In genomic region chr9:129109504-129109903, GRCh38 we compare ENCODE assay signal across 8 cellular contexts. TPM values are rescaled to one million over a fixed set of nuclear protein-coding genes. Genes with fewer than 3 reads are reported as not detected.
DNase-seq lines count a peak whose midpoint lies in the region; TF ChIP-seq lines count a peak whose summit lies in the region.

No MANE protein-coding gene starts in this region.

- no peak for TF ChIP-seq CTCF in C4-2B (conservative IDR thresholded peaks at IDR 0.05)
- TF ChIP-seq CTCF in ascending aorta (IDR thresholded peaks at IDR 0.05): no peak
- no peak for TF ChIP-seq CTCF in liver (IDR thresholded peaks at IDR 0.05; ENCODE audit: low read depth, low read length, missing input control)
- TF ChIP-seq CTCF in transverse colon (IDR thresholded peaks at IDR 0.05): peak in 1 of 5 experiments; percentile 26
- no peak for TF ChIP-seq CTCF in GM10266 (IDR thresholded peaks at IDR 0.05; ENCODE audit: control insufficient read depth, insufficient read depth, low read depth, missing control alignments)

- H3K27me3 ChIP-seq in ascending aorta (no peaks in the 10 kb centered on the region), liver (ENCODE audit: control insufficient read depth in 4 of 4, insufficient read depth in 4 of 4, low read length in 3 of 4) (no peaks in the 10 kb centered on the region), transverse colon (no peaks in the 10 kb centered on the region)

- H3K9ac ChIP-seq in liver (ENCODE audit: low read depth in 1 of 2, low read length in 2 of 2): peak overlapping the region in 1 of 2 donors; percentile 83

- peak in 1 of 2 donors; percentile 5 for TF ChIP-seq RAD21 in liver (IDR thresholded peaks at IDR 0.05)

- DNase-seq in MV-4-11 (lab: John Stamatoyannopoulos, UW) (peak; percentile 75), ascending aorta (ENCODE audit: low spot score in 2 of 2) (peak in 1 of 2 donors; percentile 74), transverse colon (peak; percentile 49), cortex of kidney (lab: John Stamatoyannopoulos, UW) (no peak), GM10266 (ENCODE audit: extremely low spot score) (no peak), amygdala (lab: John Stamatoyannopoulos, UW) (no peak)

- TF ChIP-seq POLR2A in transverse colon (IDR thresholded peaks at IDR 0.05): no peak

- intact Hi-C loops in ascending aorta (cut with DNase I): no loop called here
- intact Hi-C loops in transverse colon (cut with DNase I; ENCODE audit: low total_unique reads): no loop called here

- H3K27ac ChIP-seq in C4-2B (peak overlapping the region; percentile 96), ascending aorta (peak overlapping the region; percentile 88 to 91), liver (ENCODE audit: low read depth in 1 of 2, low read length in 2 of 2) (peak overlapping the region in 1 of 2 donors; percentile 84), transverse colon (peak overlapping the region; percentile 96 to 99 (median 96))

- TF ChIP-seq EP300 in transverse colon (IDR thresholded peaks at IDR 0.05; ENCODE audit: low read depth): no peak

- H3K36me3 ChIP-seq in ascending aorta (peaks cover 4 to 25% of the 10 kb centered on the region in 2 donors), liver (ENCODE audit: control insufficient read depth in 4 of 4, insufficient read depth in 3 of 4, low read depth in 1 of 4, low read length in 3 of 4) (peaks cover 2 to 17% (median 8%) of the 10 kb centered on the region in 4 donors), transverse colon (peaks cover 0 to 6% (median 0%) of the 10 kb centered on the region in 4 donors)

- H3K9me3 ChIP-seq in ascending aorta (no peaks in the 10 kb centered on the region), liver (ENCODE audit: control insufficient read depth in 4 of 4, low read length in 3 of 4) (no peaks in the 10 kb centered on the region), transverse colon (no peaks in the 10 kb centered on the region)

- in situ Hi-C loops in transverse colon (cut with MboI; ENCODE audit: low pct_ligation_motif_present in 1 of 4, low pct_unique_long_range_greater_than_20kb in 1 of 4, low sequenced_read_pairs in 3 of 4): no loop called here

- 31% methylated on average over 7 of the region's 7 CpGs for WGBS in liver
- WGBS in transverse colon (ENCODE audit: low coverage in 1 of 2), 2 donors: 62% methylated on average over 7 of the region's 7 CpGs; no CpG with 5 or more reads in 1 of the 2 donors

- H3K4me1 ChIP-seq in ascending aorta (peaks cover 7 to 22% of the 10 kb centered on the region in 2 donors), liver (ENCODE audit: control insufficient read depth in 4 of 4, insufficient read depth in 4 of 4, low read length in 3 of 4) (peaks cover 2 to 32% (median 25%) of the 10 kb centered on the region in 4 donors), transverse colon (peaks cover 18 to 49% (median 38%) of the 10 kb centered on the region in 4 donors)

- H3K4me3 ChIP-seq in ascending aorta (peak overlapping the region; percentile 78 to 83), liver (ENCODE audit: low read depth in 1 of 3, low read length in 3 of 3) (peak overlapping the region in 2 of 3 donors; percentile 60 to 76), transverse colon (peak overlapping the region in 3 of 4 donors; percentile 86 to 96 (median 89))

TF ChIP-seq in liver, 16 proteins besides CTCF, POLR2A, EP300 and RAD21:
- TF ChIP-seq HNF4A (conservative IDR thresholded peaks at IDR 0.05) (peak in 1 of 2 donors; percentile 6), EGR1 (IDR thresholded peaks at IDR 0.05; ENCODE audit: low read depth in 2 of 2) (no peak)

RNA-seq across cellular contexts. Expression of gene CRAT, which starts 1.1 kb away (rescaled TPM):
- 110 TPM for total RNA-seq in ascending aorta
- total RNA-seq in liver: 100 to 1,000 TPM in 1 of 2 donors, 10 to 100 TPM in 1; 33.8 to 121 TPM
- polyA plus RNA-seq in liver: 100 to 1,000 TPM in 1 of 2 donors, 10 to 100 TPM in 1; 69.8 to 108 TPM
- 100 to 1,000 TPM; 124 to 161 (median 136) TPM for total RNA-seq in transverse colon

RNA-seq across cellular contexts. Expression of gene PTPA, which starts 1.7 kb away (rescaled TPM):
- total RNA-seq in ascending aorta (61.6 TPM), liver (10 to 100 TPM; 27.6 to 42.6 TPM), transverse colon (100 to 1,000 TPM in 1 of 4 donors, 10 to 100 TPM in 3; 37.4 to 241 (median 66.5) TPM)
- 10 to 100 TPM; 34.1 to 66.0 TPM for polyA plus RNA-seq in liver

RNA-seq across cellular contexts. Expression of gene DOLPP1, which starts 28.6 kb away (rescaled TPM):
- 41.7 TPM for total RNA-seq in ascending aorta
- total RNA-seq in liver: 10 to 100 TPM; 15.3 to 15.6 TPM
- 10 to 100 TPM; 14.6 to 14.8 TPM for polyA plus RNA-seq in liver
- total RNA-seq in transverse colon: 10 to 100 TPM; 15.7 to 52.4 (median 38.2) TPM

Comparison
In these comparisons a context has a peak if more than half of its experiments do, and no peak if none do; other contexts are left out.
1. DNase-seq: peak in MV-4-11 (single experiment) and transverse colon (single experiment); none in cortex of kidney (single experiment), GM10266 (single experiment) and amygdala (0 of 56).
2. Peak in every context shown above with its lines, with median percentiles within 50 percentile points of each other: H3K4me3 ChIP-seq.